Comparison of ENCODE assay signal across 1 cellular context in genomic region chr7:131071786-131072504, GRCh38.
A peak's percentile ranks its signal among the peaks of the same experiment; 100 is the strongest.
TF ChIP-seq lines count a peak whose summit lies in the region.

No MANE protein-coding gene starts in this region.

TF ChIP-seq in K562, 482 proteins besides CTCF, POLR2A, EP300 and RAD21 (continued from another document and continues in another):
- TF ChIP-seq HBP1 (CRISPR knock-in tag; IDR thresholded peaks at IDR 0.05), result no peak
- no peak for TF ChIP-seq SRSF9 (IDR thresholded peaks at IDR 0.05; ENCODE audit: borderline replicate concordance, low read depth, low read length)
- no peak for TF ChIP-seq STAT6 (CRISPR knock-in tag; IDR thresholded peaks at IDR 0.05)
- no peak for TF ChIP-seq MCM3 (IDR thresholded peaks at IDR 0.05)
- no peak for TF ChIP-seq ZFP91 (CRISPR knock-in tag; IDR thresholded peaks at IDR 0.05)
- peak; percentile 60; the same call in 1 of the 2 replicates for TF ChIP-seq DPF2 (IDR thresholded peaks at IDR 0.05)
- no peak; the same call in 1 of the 2 replicates for TF ChIP-seq KLF16 (IDR thresholded peaks at IDR 0.05)
- no peak for TF ChIP-seq ZNF668 (CRISPR knock-in tag; IDR thresholded peaks at IDR 0.05)
- TF ChIP-seq ATF4 (CRISPR knock-in tag; IDR thresholded peaks at IDR 0.05), result peak; percentile 77
- TF ChIP-seq GTF2A2 (tag; IDR thresholded peaks at IDR 0.05), result no peak
- no peak for TF ChIP-seq ZNF282 (CRISPR knock-in tag; IDR thresholded peaks at IDR 0.05)
- no peak for TF ChIP-seq CBX1 (IDR thresholded peaks at IDR 0.05; ENCODE audit: low read depth)
- no peak for TF ChIP-seq HNRNPL (IDR thresholded peaks at IDR 0.05; ENCODE audit: low read depth, low read length)
- no peak for TF ChIP-seq JUNB (CRISPR knock-in tag; conservative IDR thresholded peaks at IDR 0.05)
- no peak for TF ChIP-seq RFX7 (CRISPR knock-in tag; IDR thresholded peaks at IDR 0.05)
- TF ChIP-seq ZNF75A (CRISPR knock-in tag; IDR thresholded peaks at IDR 0.05), result no peak
- TF ChIP-seq YY1 (IDR thresholded peaks at IDR 0.05; ENCODE audit: borderline replicate concordance in 1 of 3, control insufficient read depth in 1 of 3, extremely low read depth in 1 of 3, insufficient read depth in 3 of 3, insufficient read length in 1 of 3, insufficient replicate concordance in 2 of 3, low read depth in 1 of 3, low read length in 2 of 3), result peak in 2 of 3 experiments; percentile 55 to 90
- TF ChIP-seq ZNF584 (CRISPR knock-in tag; IDR thresholded peaks at IDR 0.05; ENCODE audit: low read depth), result 0 out of 2 replicates have a peak, but pooled peaks have one; percentile 44
- no peak for TF ChIP-seq GMEB1 (CRISPR knock-in tag; IDR thresholded peaks at IDR 0.05)
- TF ChIP-seq NFXL1 (CRISPR knock-in tag; IDR thresholded peaks at IDR 0.05), result no peak
- TF ChIP-seq ZBTB26 (CRISPR knock-in tag; IDR thresholded peaks at IDR 0.05), result no peak
- TF ChIP-seq TARDBP (IDR thresholded peaks at IDR 0.05), result no peak
- TF ChIP-seq E2F4 (CRISPR knock-in tag; IDR thresholded peaks at IDR 0.05; ENCODE audit: low read depth), result no peak
- TF ChIP-seq FOXJ2 (tag; IDR thresholded peaks at IDR 0.05), result peak; percentile 59; the same call in 1 of the 2 replicates
- TF ChIP-seq ZNF740 (CRISPR knock-in tag; IDR thresholded peaks at IDR 0.05), result no peak
- no peak for TF ChIP-seq ZNF740 (tag; IDR thresholded peaks at IDR 0.05)
- TF ChIP-seq GTF2E2 (tag; IDR thresholded peaks at IDR 0.05), result peak; percentile 87; the same call in 1 of the 2 replicates
- TF ChIP-seq MAZ (CRISPR knock-in tag; conservative IDR thresholded peaks at IDR 0.05 in 1 of 2, IDR thresholded peaks at IDR 0.05 in 1 of 2), result no peak; a peak in 1 of 4 replicates
- no peak for TF ChIP-seq COPS2 (conservative IDR thresholded peaks at IDR 0.05)
- TF ChIP-seq ZNF583 (CRISPR knock-in tag; IDR thresholded peaks at IDR 0.05), result no peak
- TF ChIP-seq ZNF445 (CRISPR knock-in tag; IDR thresholded peaks at IDR 0.05; ENCODE audit: low read depth), result no peak
- TF ChIP-seq MYBL2 (IDR thresholded peaks at IDR 0.05; ENCODE audit: low read depth), result no peak
- TF ChIP-seq MYBL2 (CRISPR knock-in tag; IDR thresholded peaks at IDR 0.05; ENCODE audit: borderline replicate concordance), result no peak
- no peak for TF ChIP-seq KLF6 (CRISPR knock-in tag; IDR thresholded peaks at IDR 0.05; ENCODE audit: borderline replicate concordance)
- no peak for TF ChIP-seq CCNT2 (IDR thresholded peaks at IDR 0.05; ENCODE audit: borderline replicate concordance, extremely low read depth, insufficient read length, low read depth, low read length)
- TF ChIP-seq NBN (IDR thresholded peaks at IDR 0.05; ENCODE audit: low read depth), result peak; percentile 77
- no peak for TF ChIP-seq PURB (CRISPR knock-in tag; IDR thresholded peaks at IDR 0.05; ENCODE audit: low read depth)
- TF ChIP-seq ZBED1 (IDR thresholded peaks at IDR 0.05), result no peak
- TF ChIP-seq CBX5 (IDR thresholded peaks at IDR 0.05; ENCODE audit: borderline replicate concordance, low read depth), result no peak
- no peak for TF ChIP-seq MLX (CRISPR knock-in tag; conservative IDR thresholded peaks at IDR 0.05)
- no peak for TF ChIP-seq TAF15 (IDR thresholded peaks at IDR 0.05; ENCODE audit: low read depth, low read length)
- TF ChIP-seq ETS2 (tag; IDR thresholded peaks at IDR 0.05; ENCODE audit: borderline replicate concordance, poor library complexity, severe bottlenecking), result no peak
- peak; percentile 71 for TF ChIP-seq RBFOX2 (IDR thresholded peaks at IDR 0.05; ENCODE audit: low read depth, low read length)
- TF ChIP-seq STAG1 (CRISPR knock-in tag; IDR thresholded peaks at IDR 0.05; ENCODE audit: borderline replicate concordance), result no peak
- peak; percentile 61 for TF ChIP-seq TAF7 (tag; IDR thresholded peaks at IDR 0.05)
- TF ChIP-seq SMAD2 (IDR thresholded peaks at IDR 0.05; ENCODE audit: low read depth, low read length), result no peak
- TF ChIP-seq FOSL1 (tag; conservative IDR thresholded peaks at IDR 0.05), result peak; percentile 63
